In the genomic region with DNA sequence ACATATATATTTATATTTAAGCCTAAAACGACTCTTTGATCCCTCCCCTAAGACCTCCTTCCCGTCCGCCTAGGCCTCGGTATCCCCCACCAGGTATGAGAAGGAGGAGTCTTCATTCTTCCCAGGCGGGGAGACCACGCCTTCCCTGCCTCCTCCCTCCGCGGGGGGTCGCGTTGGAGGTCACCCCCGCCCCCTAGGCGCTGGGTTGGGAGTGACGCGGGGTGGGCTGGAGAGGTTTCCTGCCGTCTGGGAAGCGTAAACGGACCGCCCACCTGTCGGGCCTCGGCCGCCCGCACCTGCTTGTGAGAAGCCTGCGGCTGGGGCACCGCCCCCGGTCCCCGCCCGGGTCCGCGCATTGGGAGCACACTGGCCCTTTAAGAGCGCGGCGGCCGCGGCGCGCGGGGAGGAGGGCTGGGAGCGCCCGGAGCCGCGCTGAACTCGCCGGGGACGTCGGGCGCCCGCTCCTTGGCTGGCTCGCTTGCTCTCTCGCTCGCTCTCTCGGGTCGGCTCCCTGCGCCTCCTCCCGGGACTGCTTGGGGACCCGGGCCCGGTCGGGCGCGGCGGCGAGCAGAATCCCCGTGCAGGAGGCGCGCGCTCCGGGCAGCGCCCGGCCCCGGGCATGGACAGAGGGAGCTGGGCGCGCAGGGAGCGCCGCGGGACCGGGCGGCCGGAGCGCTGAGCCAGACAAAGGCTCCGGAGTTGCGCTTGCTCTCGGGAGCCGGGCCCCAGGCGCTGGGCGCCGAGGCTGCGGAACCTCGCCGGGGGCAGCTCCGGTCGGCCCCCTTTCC, we compare ENCODE assay signal across 8 cellular contexts. TPM values are rescaled to one million over a fixed set of nuclear protein-coding genes. Genes with fewer than 3 reads are reported as not detected.
A peak's percentile ranks its signal among the peaks of the same experiment; 100 is the strongest.
DNase-seq lines count a peak whose midpoint lies in the region; TF ChIP-seq lines count a peak whose summit lies in the region.

A gene (plus strand): TSS at position 404 of the 788 bp plus-strand sequence. CDS start 597 bp downstream, outside the sequence.

- H3K4ac ChIP-seq in neuronal stem cell (ENCODE audit: low read length), result no peak within 1 kb of the TSS

- H3K23ac ChIP-seq in neuronal stem cell (ENCODE audit: low read depth, low read length, poor library complexity), result peak within 1 kb of the TSS; percentile 94

- H3K9me3 ChIP-seq in neuronal stem cell (replicated peaks in 1 of 2; ENCODE audit: control insufficient read depth in 2 of 2, insufficient read depth in 1 of 2, low read depth in 1 of 2, low read length in 2 of 2), result no peaks in the 10 kb centered on the region
- H3K9me3 ChIP-seq in suprapubic skin, result no peaks in the 10 kb centered on the region

- H4K91ac ChIP-seq in neuronal stem cell (ENCODE audit: low read depth, low read length, poor library complexity), result no peak within 1 kb of the TSS

- H3K4me1 ChIP-seq in ACC112 (ENCODE audit: control insufficient read depth, insufficient read depth, low read length, unreplicated experiment) (peaks cover 29% of the 10 kb centered on the region), neuronal stem cell (ENCODE audit: control insufficient read depth in 2 of 2, insufficient read depth in 1 of 2, low read depth in 1 of 2, low read length in 2 of 2) (peaks cover 10 to 14% of the 10 kb centered on the region in 2 donors), suprapubic skin (peaks cover 57% of the 10 kb centered on the region)

- peak within 1 kb of the TSS; percentile 91 for H2AK5ac ChIP-seq in neuronal stem cell (ENCODE audit: low read depth, low read length)

- H2BK5ac ChIP-seq in neuronal stem cell (ENCODE audit: low read length), result peak within 1 kb of the TSS; percentile 80

- H3K27ac ChIP-seq in ACC112 (ENCODE audit: low read depth, low read length) (no peak within 1 kb of the TSS), neuronal stem cell (replicated peaks; ENCODE audit: low read length) (no peak within 1 kb of the TSS), suprapubic skin (peak within 1 kb of the TSS; percentile 80)

- WGBS in neuronal stem cell (ENCODE audit: extremely low coverage in 2 of 2, insufficient read length in 2 of 2, insufficient replicate concordance in 1 of 2), 2 donors, result no CpG with 5 or more reads among the region's 90 CpGs
- 2% methylated on average over 17 of the region's 90 CpGs for WGBS in suprapubic skin

- H3K9ac ChIP-seq in neuronal stem cell (ENCODE audit: low read depth, low read length, poor library complexity), result peak within 1 kb of the TSS; percentile 99

- H3K4me3 ChIP-seq in ACC112 (ENCODE audit: low read depth, low read length), result peak within 1 kb of the TSS; percentile 82
- peak within 1 kb of the TSS; percentile 84 to 93 for H3K4me3 ChIP-seq in neuronal stem cell (ENCODE audit: low read length in 2 of 2)
- peak within 1 kb of the TSS; percentile 92 for H3K4me3 ChIP-seq in suprapubic skin

- no peak within 1 kb of the TSS for H4K8ac ChIP-seq in neuronal stem cell (ENCODE audit: low read depth, low read length)

- TF ChIP-seq EP300 in suprapubic skin (IDR thresholded peaks at IDR 0.05), result no peak

- peaks cover 2% of the 10 kb centered on the region for H3K79me1 ChIP-seq in neuronal stem cell (ENCODE audit: low read depth, low read length)

- peak within 1 kb of the TSS; percentile 40 for H2BK120ac ChIP-seq in neuronal stem cell (ENCODE audit: low read depth, low read length)

- peak within 1 kb of the TSS; percentile 85 for H2BK12ac ChIP-seq in neuronal stem cell (ENCODE audit: low read length)

- peak within 1 kb of the TSS; percentile 99 for H3K4me2 ChIP-seq in neuronal stem cell (ENCODE audit: insufficient read depth, low read length, poor library complexity, severe bottlenecking)

- peak within 1 kb of the TSS; percentile 14 for H3K14ac ChIP-seq in neuronal stem cell (ENCODE audit: low read length)

- TF ChIP-seq POLR2A in GM18526 (IDR thresholded peaks at IDR 0.05; ENCODE audit: extremely low read depth, insufficient read length) (peak; percentile 12), suprapubic skin (IDR thresholded peaks at IDR 0.05) (no peak)

- peaks cover 9% of the 10 kb centered on the region; the same call in 1 of the 2 replicates for H3K27me3 ChIP-seq in ACC112 (ENCODE audit: insufficient read depth, low read length)
- H3K27me3 ChIP-seq in neuronal stem cell (ENCODE audit: control insufficient read depth in 3 of 3, insufficient read depth in 3 of 3, low read depth in 1 of 3, low read length in 3 of 3), result peaks cover 0 to 24% (median 20%) of the 10 kb centered on the region in 3 experiments
- H3K27me3 ChIP-seq in suprapubic skin, result no peaks in the 10 kb centered on the region

- H3K79me2 ChIP-seq in ACC112 (ENCODE audit: control insufficient read depth, insufficient read depth, low read length, unreplicated experiment), result no peaks in the 10 kb centered on the region

- H2BK15ac ChIP-seq in neuronal stem cell (ENCODE audit: low read length), result peak within 1 kb of the TSS; percentile 98

- DNase-seq in HT-29 (ENCODE audit: low spot score) (peak; percentile 95), RPMI7951 (ENCODE audit: low read depth) (peak; percentile 61), germinal center (ENCODE audit: low spot score) (peak; percentile 72), neuronal stem cell (ENCODE audit: low spot score) (peak; percentile 70), suprapubic skin (ENCODE audit: low spot score in 2 of 2) (peak in 1 of 2 donors; percentile 85)
- peak; percentile 30 for DNase-seq in activated gamma-delta T cell treated with anti-CD3 and anti-CD28 coated beads, Interleukin-2, amount 50 U/mL, for 16 hours (ENCODE audit: low read depth)

- H2AFZ ChIP-seq in ACC112 (ENCODE audit: low read length, unreplicated experiment) (peak within 1 kb of the TSS; percentile 57), neuronal stem cell (ENCODE audit: low read length) (peak within 1 kb of the TSS; percentile 97)

- TF ChIP-seq CTCF in suprapubic skin (IDR thresholded peaks at IDR 0.05), result no peak

- H3K18ac ChIP-seq in neuronal stem cell (ENCODE audit: low read length), result peak within 1 kb of the TSS; percentile 98

- H3K36me3 ChIP-seq in ACC112 (ENCODE audit: insufficient read depth, low read length) (no peaks in the 10 kb centered on the region), neuronal stem cell (replicated peaks in 1 of 2; ENCODE audit: control insufficient read depth in 2 of 2, insufficient read depth in 2 of 2, low read length in 2 of 2) (peaks cover 0 to 2% of the 10 kb centered on the region in 2 donors), suprapubic skin (no peaks in the 10 kb centered on the region)

RNA-seq across cellular contexts. Expression of the gene that starts here (rescaled TPM):
- 75.9 and 94.1 TPM in 2 replicates for total RNA-seq in HT-29 (2014; rRNA removed; shearing (Covaris generic))
- 2.6 and 7.7 TPM in 2 replicates for total RNA-seq in RPMI7951 (2014; rRNA removed; shearing (Covaris generic))
- 10.1 TPM for polyA plus RNA-seq in neuronal stem cell (2013, experiment 1 of 2)
- polyA plus RNA-seq in neuronal stem cell (2013, experiment 2 of 2), result 10.1 TPM
- total RNA-seq in suprapubic skin, result 1 to 10 TPM; 5.7 to 10.0 (median 8.2) TPM
